ENCODE assay signal across 11 cellular contexts in genomic region chr17:11608396-11608795, GRCh38. TPM values are rescaled to one million over a fixed set of nuclear protein-coding genes. Genes with fewer than 3 reads are reported as not detected.
DNase-seq lines count a peak whose midpoint lies in the region; ATAC-seq and TF ChIP-seq lines count a peak whose summit lies in the region.
"Had no signal": no experiment of that assay in that cellular context is flagged by ENCODE, and none has a peak within 500 bp of the region (broad histone marks: within the 10 kb centered on the region; RNA-seq: fewer than 3 reads in every experiment).

No MANE protein-coding gene starts in this region.

- no peaks in the 10 kb centered on the region for H3K4me1 Mint-ChIP-seq in osteocyte (ENCODE audit: unreplicated experiment)

- H3K27me3 ChIP-seq in esophagus muscularis mucosa (peaks cover 0 to 6% (median 0%) of the 10 kb centered on the region in 4 donors), upper lobe of right lung (no peaks in the 10 kb centered on the region)

- H3K4me3 ChIP-seq in esophagus muscularis mucosa (no peak overlapping the region), mucosa of descending colon (no peak overlapping the region), upper lobe of right lung (no peak overlapping the region)
- H3K4me3 ChIP-seq: skin epidermis had no signal

- TF ChIP-seq CTCF in esophagus muscularis mucosa (IDR thresholded peaks at IDR 0.05) (no peak), mucosa of descending colon (IDR thresholded peaks at IDR 0.05) (no peak), upper lobe of right lung (IDR thresholded peaks at IDR 0.05) (no peak), GM10266 (IDR thresholded peaks at IDR 0.05; ENCODE audit: control insufficient read depth, insufficient read depth, low read depth, missing control alignments) (no peak), osteocyte (IDR thresholded peaks at IDR 0.05) (no peak)

- DNase-seq in NCI-H748 (lab: John Stamatoyannopoulos, UW; ENCODE audit: unreplicated experiment) (peak; percentile 26), NCI-H748 treated with DMSO at 0.1 percent for 48 hours (lab: John Stamatoyannopoulos, UW) (no peak), esophagus muscularis mucosa (ENCODE audit: extremely low spot score) (no peak), mucosa of descending colon (peak in 2 of 3 donors; percentile 45 to 77), upper lobe of right lung (no peak), GM10266 (ENCODE audit: extremely low spot score) (no peak), HUDEP-2 (lab: John Stamatoyannopoulos, UW; ENCODE audit: unreplicated experiment in 76 of 76) (no peak), osteocyte (ENCODE audit: extremely low spot score, unreplicated experiment) (no peak)
- DNase-seq: activated CD8-positive, alpha-beta T cell treated with anti-CD3 and anti-CD28 coated beads for 36 hours; NCI-H187 treated with DMSO at 0.1 percent for 48 hours had no signal

- intact Hi-C loops in esophagus muscularis mucosa (cut with DNase I): no loop called here
- intact Hi-C loops in mucosa of descending colon (cut with DNase I, micrococcal nuclease): no loop called here
- intact Hi-C loops in upper lobe of right lung (cut with DNase I): no loop called here

- no peak for TF ChIP-seq POLR2A in esophagus muscularis mucosa (IDR thresholded peaks at IDR 0.05; ENCODE audit: low read depth)

- no peaks in the 10 kb centered on the region for H3K27me3 Mint-ChIP-seq in osteocyte (ENCODE audit: unreplicated experiment)

- H3K36me3 Mint-ChIP-seq in osteocyte (ENCODE audit: unreplicated experiment): no peaks in the 10 kb centered on the region

- H3K4me1 ChIP-seq in esophagus muscularis mucosa (peaks cover 0 to 13% (median 13%) of the 10 kb centered on the region in 4 donors), mucosa of descending colon (ENCODE audit: low read depth) (peaks cover 15% of the 10 kb centered on the region), upper lobe of right lung (no peaks in the 10 kb centered on the region)

- no peak overlapping the region for H3K4me3 Mint-ChIP-seq in osteocyte (ENCODE audit: unreplicated experiment)
- H3K4me3 Mint-ChIP-seq: activated CD8-positive, alpha-beta T cell treated with anti-CD3 and anti-CD28 coated beads for 36 hours had no signal

- ATAC-seq in mucosa of descending colon (peak; percentile 95), upper lobe of right lung (peak; percentile 69)
- ATAC-seq: activated CD8-positive, alpha-beta T cell treated with anti-CD3 and anti-CD28 coated beads for 36 hours had no signal

- H3K36me3 ChIP-seq in esophagus muscularis mucosa (no peaks in the 10 kb centered on the region), mucosa of descending colon (ENCODE audit: low read depth) (no peaks in the 10 kb centered on the region), upper lobe of right lung (no peaks in the 10 kb centered on the region)

- no peak for TF ChIP-seq EP300 in esophagus muscularis mucosa (IDR thresholded peaks at IDR 0.05)

- WGBS in esophagus muscularis mucosa: 33% methylated on average over 6 of the region's 6 CpGs

- no peak overlapping the region for H3K27ac Mint-ChIP-seq in osteocyte (ENCODE audit: unreplicated experiment)
- H3K27ac Mint-ChIP-seq: activated CD8-positive, alpha-beta T cell treated with anti-CD3 and anti-CD28 coated beads for 36 hours had no signal

- peaks cover 3% of the 10 kb centered on the region for H3K9me3 Mint-ChIP-seq in osteocyte (ENCODE audit: unreplicated experiment)
- H3K9me3 Mint-ChIP-seq: activated CD8-positive, alpha-beta T cell treated with anti-CD3 and anti-CD28 coated beads for 36 hours had no signal

- H3K9me3 ChIP-seq in esophagus muscularis mucosa (no peaks in the 10 kb centered on the region), mucosa of descending colon (no peaks in the 10 kb centered on the region), upper lobe of right lung (no peaks in the 10 kb centered on the region)

- H3K27ac ChIP-seq in esophagus muscularis mucosa (replicated peaks in 1 of 4) (peak overlapping the region; percentile 8 to 65 (median 38)), upper lobe of right lung (peak overlapping the region; percentile 63)
- H3K27ac ChIP-seq: skin epidermis had no signal

RNA-seq across cellular contexts. Expression of gene DNAH9, which starts 10.1 kb away (rescaled TPM):
- under 1 TPM in 2 of 4 donors, not detected in 2; under 0.01 to 0.92 TPM for total RNA-seq in esophagus muscularis mucosa
- total RNA-seq in mucosa of descending colon: 1 to 10 TPM in 1 of 3 donors, under 1 TPM in 2; 0.41 to 1.5 (median 0.79) TPM
- total RNA-seq in upper lobe of right lung: 0.41 TPM
- total RNA-seq in osteocyte: not detected in 2 replicates
- total RNA-seq: activated CD8-positive, alpha-beta T cell treated with anti-CD3 and anti-CD28 coated beads for 36 hours had no signal

Comparison
In these comparisons a context has a peak if more than half of its experiments do, and no peak if none do; other contexts are left out.
1. DNase-seq: peak in NCI-H748 (single experiment) and mucosa of descending colon (2 of 3); none in NCI-H748 treated with DMSO at 0.1 percent for 48 hours (single experiment), esophagus muscularis mucosa (single experiment), upper lobe of right lung (single experiment), GM10266 (single experiment), HUDEP-2 (0 of 76) and osteocyte (single experiment).